ENCODE assay signal across 2 cellular contexts in the genomic region with DNA sequence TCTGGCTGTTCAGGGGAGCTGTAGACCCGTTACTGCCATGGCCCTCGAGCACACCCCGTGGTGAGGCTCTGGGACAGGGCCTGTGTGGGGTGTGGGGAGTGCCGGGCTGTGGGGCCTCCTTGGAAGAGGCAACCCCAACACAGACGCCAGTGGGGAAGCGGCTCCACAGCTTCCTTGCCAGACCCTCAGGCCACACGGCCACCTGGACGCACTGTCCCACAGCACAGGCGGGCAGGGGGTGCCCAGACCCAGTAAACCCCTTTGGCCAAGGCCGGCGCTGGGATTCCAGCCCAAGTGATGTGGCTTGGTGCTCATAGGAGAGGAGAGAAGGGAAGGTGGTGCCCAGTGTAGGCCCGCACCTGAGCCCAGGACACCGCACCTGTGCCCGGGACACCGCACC.
TF ChIP-seq lines count a peak whose summit lies in the region.

No MANE protein-coding gene starts in this region.

TF ChIP-seq in GM23338, 12 proteins besides CTCF, POLR2A, EP300 and RAD21 (continues in another document):
- TF ChIP-seq, protein P1, sequence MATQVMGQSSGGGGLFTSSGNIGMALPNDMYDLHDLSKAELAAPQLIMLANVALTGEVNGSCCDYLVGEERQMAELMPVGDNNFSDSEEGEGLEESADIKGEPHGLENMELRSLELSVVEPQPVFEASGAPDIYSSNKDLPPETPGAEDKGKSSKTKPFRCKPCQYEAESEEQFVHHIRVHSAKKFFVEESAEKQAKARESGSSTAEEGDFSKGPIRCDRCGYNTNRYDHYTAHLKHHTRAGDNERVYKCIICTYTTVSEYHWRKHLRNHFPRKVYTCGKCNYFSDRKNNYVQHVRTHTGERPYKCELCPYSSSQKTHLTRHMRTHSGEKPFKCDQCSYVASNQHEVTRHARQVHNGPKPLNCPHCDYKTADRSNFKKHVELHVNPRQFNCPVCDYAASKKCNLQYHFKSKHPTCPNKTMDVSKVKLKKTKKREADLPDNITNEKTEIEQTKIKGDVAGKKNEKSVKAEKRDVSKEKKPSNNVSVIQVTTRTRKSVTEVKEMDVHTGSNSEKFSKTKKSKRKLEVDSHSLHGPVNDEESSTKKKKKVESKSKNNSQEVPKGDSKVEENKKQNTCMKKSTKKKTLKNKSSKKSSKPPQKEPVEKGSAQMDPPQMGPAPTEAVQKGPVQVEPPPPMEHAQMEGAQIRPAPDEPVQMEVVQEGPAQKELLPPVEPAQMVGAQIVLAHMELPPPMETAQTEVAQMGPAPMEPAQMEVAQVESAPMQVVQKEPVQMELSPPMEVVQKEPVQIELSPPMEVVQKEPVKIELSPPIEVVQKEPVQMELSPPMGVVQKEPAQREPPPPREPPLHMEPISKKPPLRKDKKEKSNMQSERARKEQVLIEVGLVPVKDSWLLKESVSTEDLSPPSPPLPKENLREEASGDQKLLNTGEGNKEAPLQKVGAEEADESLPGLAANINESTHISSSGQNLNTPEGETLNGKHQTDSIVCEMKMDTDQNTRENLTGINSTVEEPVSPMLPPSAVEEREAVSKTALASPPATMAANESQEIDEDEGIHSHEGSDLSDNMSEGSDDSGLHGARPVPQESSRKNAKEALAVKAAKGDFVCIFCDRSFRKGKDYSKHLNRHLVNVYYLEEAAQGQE (IDR thresholded peaks at IDR 0.05; ENCODE audit: unreplicated experiment): no peak
- TF ChIP-seq JUNB (IDR thresholded peaks at IDR 0.05; ENCODE audit: unreplicated experiment) (no peak), CREB1 (CRISPR knock-in tag; IDR thresholded peaks at IDR 0.05; ENCODE audit: low read depth) (no peak), STAT1 (IDR thresholded peaks at IDR 0.05; ENCODE audit: unreplicated experiment) (no peak), POLR2AphosphoS5 (IDR thresholded peaks at IDR 0.05; ENCODE audit: low read depth) (no peak), EZH2phosphoT487 (IDR thresholded peaks at IDR 0.05; ENCODE audit: unreplicated experiment) (no peak), NANOG (IDR thresholded peaks at IDR 0.05; ENCODE audit: borderline replicate concordance) (no peak), EZH2 (IDR thresholded peaks at IDR 0.05; ENCODE audit: low read depth, unreplicated experiment) (no peak)
- TF ChIP-seq, protein P2, sequence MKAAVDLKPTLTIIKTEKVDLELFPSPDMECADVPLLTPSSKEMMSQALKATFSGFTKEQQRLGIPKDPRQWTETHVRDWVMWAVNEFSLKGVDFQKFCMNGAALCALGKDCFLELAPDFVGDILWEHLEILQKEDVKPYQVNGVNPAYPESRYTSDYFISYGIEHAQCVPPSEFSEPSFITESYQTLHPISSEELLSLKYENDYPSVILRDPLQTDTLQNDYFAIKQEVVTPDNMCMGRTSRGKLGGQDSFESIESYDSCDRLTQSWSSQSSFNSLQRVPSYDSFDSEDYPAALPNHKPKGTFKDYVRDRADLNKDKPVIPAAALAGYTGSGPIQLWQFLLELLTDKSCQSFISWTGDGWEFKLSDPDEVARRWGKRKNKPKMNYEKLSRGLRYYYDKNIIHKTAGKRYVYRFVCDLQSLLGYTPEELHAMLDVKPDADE (IDR thresholded peaks at IDR 0.05): no peak
- TF ChIP-seq, protein P3, sequence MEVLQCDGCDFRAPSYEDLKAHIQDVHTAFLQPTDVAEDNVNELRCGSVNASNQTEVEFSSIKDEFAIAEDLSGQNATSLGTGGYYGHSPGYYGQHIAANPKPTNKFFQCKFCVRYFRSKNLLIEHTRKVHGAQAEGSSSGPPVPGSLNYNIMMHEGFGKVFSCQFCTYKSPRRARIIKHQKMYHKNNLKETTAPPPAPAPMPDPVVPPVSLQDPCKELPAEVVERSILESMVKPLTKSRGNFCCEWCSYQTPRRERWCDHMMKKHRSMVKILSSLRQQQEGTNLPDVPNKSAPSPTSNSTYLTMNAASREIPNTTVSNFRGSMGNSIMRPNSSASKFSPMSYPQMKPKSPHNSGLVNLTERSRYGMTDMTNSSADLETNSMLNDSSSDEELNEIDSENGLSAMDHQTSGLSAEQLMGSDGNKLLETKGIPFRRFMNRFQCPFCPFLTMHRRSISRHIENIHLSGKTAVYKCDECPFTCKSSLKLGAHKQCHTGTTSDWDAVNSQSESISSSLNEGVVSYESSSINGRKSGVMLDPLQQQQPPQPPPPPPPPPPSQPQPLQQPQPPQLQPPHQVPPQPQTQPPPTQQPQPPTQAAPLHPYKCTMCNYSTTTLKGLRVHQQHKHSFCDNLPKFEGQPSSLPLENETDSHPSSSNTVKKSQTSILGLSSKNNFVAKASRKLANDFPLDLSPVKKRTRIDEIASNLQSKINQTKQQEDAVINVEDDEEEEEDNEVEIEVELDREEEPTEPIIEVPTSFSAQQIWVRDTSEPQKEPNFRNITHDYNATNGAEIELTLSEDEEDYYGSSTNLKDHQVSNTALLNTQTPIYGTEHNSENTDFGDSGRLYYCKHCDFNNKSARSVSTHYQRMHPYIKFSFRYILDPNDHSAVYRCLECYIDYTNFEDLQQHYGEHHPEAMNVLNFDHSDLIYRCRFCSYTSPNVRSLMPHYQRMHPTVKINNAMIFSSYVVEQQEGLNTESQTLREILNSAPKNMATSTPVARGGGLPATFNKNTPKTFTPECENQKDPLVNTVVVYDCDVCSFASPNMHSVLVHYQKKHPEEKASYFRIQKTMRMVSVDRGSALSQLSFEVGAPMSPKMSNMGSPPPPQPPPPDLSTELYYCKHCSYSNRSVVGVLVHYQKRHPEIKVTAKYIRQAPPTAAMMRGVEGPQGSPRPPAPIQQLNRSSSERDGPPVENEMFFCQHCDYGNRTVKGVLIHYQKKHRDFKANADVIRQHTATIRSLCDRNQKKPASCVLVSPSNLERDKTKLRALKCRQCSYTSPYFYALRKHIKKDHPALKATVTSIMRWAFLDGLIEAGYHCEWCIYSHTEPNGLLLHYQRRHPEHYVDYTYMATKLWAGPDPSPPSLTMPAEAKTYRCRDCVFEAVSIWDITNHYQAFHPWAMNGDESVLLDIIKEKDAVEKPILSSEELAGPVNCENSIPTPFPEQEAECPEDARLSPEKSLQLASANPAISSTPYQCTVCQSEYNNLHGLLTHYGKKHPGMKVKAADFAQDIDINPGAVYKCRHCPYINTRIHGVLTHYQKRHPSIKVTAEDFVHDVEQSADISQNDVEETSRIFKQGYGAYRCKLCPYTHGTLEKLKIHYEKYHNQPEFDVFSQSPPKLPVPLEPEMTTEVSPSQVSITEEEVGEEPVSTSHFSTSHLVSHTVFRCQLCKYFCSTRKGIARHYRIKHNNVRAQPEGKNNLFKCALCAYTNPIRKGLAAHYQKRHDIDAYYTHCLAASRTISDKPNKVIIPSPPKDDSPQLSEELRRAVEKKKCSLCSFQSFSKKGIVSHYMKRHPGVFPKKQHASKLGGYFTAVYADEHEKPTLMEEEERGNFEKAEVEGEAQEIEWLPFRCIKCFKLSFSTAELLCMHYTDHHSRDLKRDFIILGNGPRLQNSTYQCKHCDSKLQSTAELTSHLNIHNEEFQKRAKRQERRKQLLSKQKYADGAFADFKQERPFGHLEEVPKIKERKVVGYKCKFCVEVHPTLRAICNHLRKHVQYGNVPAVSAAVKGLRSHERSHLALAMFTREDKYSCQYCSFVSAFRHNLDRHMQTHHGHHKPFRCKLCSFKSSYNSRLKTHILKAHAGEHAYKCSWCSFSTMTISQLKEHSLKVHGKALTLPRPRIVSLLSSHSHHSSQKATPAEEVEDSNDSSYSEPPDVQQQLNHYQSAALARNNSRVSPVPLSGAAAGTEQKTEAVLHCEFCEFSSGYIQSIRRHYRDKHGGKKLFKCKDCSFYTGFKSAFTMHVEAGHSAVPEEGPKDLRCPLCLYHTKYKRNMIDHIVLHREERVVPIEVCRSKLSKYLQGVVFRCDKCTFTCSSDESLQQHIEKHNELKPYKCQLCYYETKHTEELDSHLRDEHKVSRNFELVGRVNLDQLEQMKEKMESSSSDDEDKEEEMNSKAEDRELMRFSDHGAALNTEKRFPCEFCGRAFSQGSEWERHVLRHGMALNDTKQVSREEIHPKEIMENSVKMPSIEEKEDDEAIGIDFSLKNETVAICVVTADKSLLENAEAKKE (CRISPR knock-in tag; IDR thresholded peaks at IDR 0.05): no peak

TF ChIP-seq in WTC11, 78 proteins besides CTCF, POLR2A, EP300 and RAD21 (continued from another document):
- TF ChIP-seq, protein P4, sequence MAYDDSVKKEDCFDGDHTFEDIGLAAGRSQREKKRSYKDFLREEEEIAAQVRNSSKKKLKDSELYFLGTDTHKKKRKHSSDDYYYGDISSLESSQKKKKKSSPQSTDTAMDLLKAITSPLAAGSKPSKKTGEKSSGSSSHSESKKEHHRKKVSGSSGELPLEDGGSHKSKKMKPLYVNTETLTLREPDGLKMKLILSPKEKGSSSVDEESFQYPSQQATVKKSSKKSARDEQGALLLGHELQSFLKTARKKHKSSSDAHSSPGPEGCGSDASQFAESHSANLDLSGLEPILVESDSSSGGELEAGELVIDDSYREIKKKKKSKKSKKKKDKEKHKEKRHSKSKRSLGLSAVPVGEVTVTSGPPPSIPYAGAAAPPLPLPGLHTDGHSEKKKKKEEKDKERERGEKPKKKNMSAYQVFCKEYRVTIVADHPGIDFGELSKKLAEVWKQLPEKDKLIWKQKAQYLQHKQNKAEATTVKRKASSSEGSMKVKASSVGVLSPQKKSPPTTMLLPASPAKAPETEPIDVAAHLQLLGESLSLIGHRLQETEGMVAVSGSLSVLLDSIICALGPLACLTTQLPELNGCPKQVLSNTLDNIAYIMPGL (CRISPR knock-in tag; IDR thresholded peaks at IDR 0.05): no peak
- TF ChIP-seq MXD4 (CRISPR knock-in tag; IDR thresholded peaks at IDR 0.05; ENCODE audit: borderline replicate concordance): no peak
- TF ChIP-seq, protein P5, sequence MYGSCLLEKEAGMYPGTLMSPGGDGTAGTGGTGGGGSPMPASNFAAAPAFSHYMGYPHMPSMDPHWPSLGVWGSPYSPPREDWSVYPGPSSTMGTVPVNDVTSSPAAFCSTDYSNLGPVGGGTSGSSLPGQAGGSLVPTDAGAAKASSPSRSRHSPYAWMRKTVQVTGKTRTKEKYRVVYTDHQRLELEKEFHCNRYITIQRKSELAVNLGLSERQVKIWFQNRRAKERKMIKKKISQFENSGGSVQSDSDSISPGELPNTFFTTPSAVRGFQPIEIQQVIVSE (CRISPR knock-in tag; IDR thresholded peaks at IDR 0.05; ENCODE audit: borderline replicate concordance): no peak
- TF ChIP-seq, protein P6, sequence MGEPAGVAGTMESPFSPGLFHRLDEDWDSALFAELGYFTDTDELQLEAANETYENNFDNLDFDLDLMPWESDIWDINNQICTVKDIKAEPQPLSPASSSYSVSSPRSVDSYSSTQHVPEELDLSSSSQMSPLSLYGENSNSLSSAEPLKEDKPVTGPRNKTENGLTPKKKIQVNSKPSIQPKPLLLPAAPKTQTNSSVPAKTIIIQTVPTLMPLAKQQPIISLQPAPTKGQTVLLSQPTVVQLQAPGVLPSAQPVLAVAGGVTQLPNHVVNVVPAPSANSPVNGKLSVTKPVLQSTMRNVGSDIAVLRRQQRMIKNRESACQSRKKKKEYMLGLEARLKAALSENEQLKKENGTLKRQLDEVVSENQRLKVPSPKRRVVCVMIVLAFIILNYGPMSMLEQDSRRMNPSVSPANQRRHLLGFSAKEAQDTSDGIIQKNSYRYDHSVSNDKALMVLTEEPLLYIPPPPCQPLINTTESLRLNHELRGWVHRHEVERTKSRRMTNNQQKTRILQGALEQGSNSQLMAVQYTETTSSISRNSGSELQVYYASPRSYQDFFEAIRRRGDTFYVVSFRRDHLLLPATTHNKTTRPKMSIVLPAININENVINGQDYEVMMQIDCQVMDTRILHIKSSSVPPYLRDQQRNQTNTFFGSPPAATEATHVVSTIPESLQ (CRISPR knock-in tag; IDR thresholded peaks at IDR 0.05): no peak
- no peak for TF ChIP-seq ZNF423 (CRISPR knock-in tag; IDR thresholded peaks at IDR 0.05)
